Comparison of ENCODE assay signal across 21 cellular contexts in the genomic region with DNA sequence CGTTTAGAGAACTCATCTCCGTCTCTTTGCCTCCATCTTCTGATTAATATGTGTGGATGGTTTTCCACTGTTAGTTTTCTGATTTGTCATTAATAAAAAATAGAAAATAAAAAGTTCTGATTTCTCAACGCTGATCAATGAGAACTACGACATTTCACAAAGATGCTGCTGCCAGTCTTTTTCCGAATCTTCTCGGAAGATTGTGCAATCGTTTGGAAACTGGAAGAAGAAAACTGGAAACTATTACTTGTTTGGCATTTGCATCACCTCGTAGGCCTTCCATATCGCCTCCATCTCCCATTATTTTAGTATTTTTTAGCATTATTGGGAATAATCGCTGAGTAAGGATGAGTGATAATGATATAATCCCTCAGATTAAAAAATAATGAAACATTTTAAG.
DNase-seq lines count a peak whose midpoint lies in the region; ATAC-seq and TF ChIP-seq lines count a peak whose summit lies in the region.
"Had no signal": no experiment of that assay in that cellular context is flagged by ENCODE, and none has a peak within 500 bp of the region (broad histone marks: within the 10 kb centered on the region; RNA-seq: fewer than 3 reads in every experiment).

No MANE protein-coding gene starts in this region.

- H3K27me3 ChIP-seq in skeletal muscle tissue (ENCODE audit: control insufficient read depth in 3 of 3, insufficient read depth in 3 of 3, low read length in 3 of 3) = no peaks in the 10 kb centered on the region
- H3K27me3 ChIP-seq: Peyer's patch had no signal

- H3K9ac ChIP-seq in skeletal muscle tissue (ENCODE audit: low read depth in 1 of 3, low read length in 3 of 3) = no peak overlapping the region

- no peak overlapping the region for H3K4me3 Mint-ChIP-seq in T-helper 17 cell
- H3K4me3 Mint-ChIP-seq: CD4-positive, CD25-positive, alpha-beta regulatory T cell; H9; HFFc6 had no signal

- no peaks in the 10 kb centered on the region for H3K4me1 Mint-ChIP-seq in T-helper 17 cell

- H3K27me3 Mint-ChIP-seq in T-helper 17 cell = no peaks in the 10 kb centered on the region

- H3K27ac ChIP-seq in skeletal muscle tissue (ENCODE audit: low read depth, low read length) = peak overlapping the region; percentile 55
- H3K27ac ChIP-seq: A549 had no signal

- TF ChIP-seq CTCF in AG10803 (conservative IDR thresholded peaks at IDR 0.05; ENCODE audit: low read length) (no peak), fibroblast of mammary gland (conservative IDR thresholded peaks at IDR 0.05; ENCODE audit: control insufficient read depth, insufficient read depth, low read depth, low read length) (no peak)

- ATAC-seq in T-helper 17 cell = no peak
- ATAC-seq in GM18909 (IDR thresholded peaks at IDR 0.05; ENCODE audit: poor library complexity, unreplicated experiment) = no peak
- ATAC-seq: A549 had no signal

- DNase-seq in AG10803 (ENCODE audit: low read depth) (peak; percentile 44), T-helper 17 cell (no peak), fibroblast of mammary gland (ENCODE audit: low read depth) (peak; percentile 66), inferior parietal cortex (ENCODE audit: extremely low spot score) (no peak), globus pallidus (ENCODE audit: low spot score) (no peak)
- no peak for DNase-seq in activated CD4-positive, CD25-positive, alpha-beta regulatory T cell (lab: John Stamatoyannopoulos, UW)
- DNase-seq: CD4-positive, CD25-positive, alpha-beta regulatory T cell; DMS79 treated with DMSO at 0.1 percent for 48 hours; H9; HFFc6; Kasumi-1; NCI-H1694; NCI-H2081; NCI-H2171; NCI-H345; NCI-H524; NCI-H774 had no signal

- H3K4me1 ChIP-seq in skeletal muscle tissue (ENCODE audit: control insufficient read depth in 3 of 3, insufficient read depth in 3 of 3, low read length in 3 of 3) = peaks cover 11 to 22% (median 18%) of the 10 kb centered on the region in 3 donors
- H3K4me1 ChIP-seq: A549 had no signal

- peaks cover under 1% of the 10 kb centered on the region for H3K36me3 Mint-ChIP-seq in T-helper 17 cell (ENCODE audit: low read depth)
- H3K36me3 Mint-ChIP-seq: CD4-positive, CD25-positive, alpha-beta regulatory T cell had no signal

- H3K9me3 ChIP-seq in T-helper 17 cell (ENCODE audit: control insufficient read depth, low read length, poor library complexity, severe bottlenecking) (no peaks in the 10 kb centered on the region), skeletal muscle tissue (ENCODE audit: control insufficient read depth in 3 of 3, low read length in 3 of 3) (no peaks in the 10 kb centered on the region)
- H3K9me3 ChIP-seq: A549, Peyer's patch had no signal

- no peaks in the 10 kb centered on the region for H3K36me3 ChIP-seq in skeletal muscle tissue (ENCODE audit: control insufficient read depth in 3 of 3, insufficient read depth in 3 of 3, low read length in 3 of 3)
- H3K36me3 ChIP-seq: Peyer's patch had no signal

- H3K4me3 ChIP-seq in AG10803 (ENCODE audit: low read length) = no peak overlapping the region
- H3K4me3 ChIP-seq in fibroblast of mammary gland (ENCODE audit: control insufficient read depth, low read depth, low read length) = no peak overlapping the region
- H3K4me3 ChIP-seq in skeletal muscle tissue (ENCODE audit: low read length in 3 of 3) = no peak overlapping the region
- H3K4me3 ChIP-seq: A549, Peyer's patch had no signal

- H3K27ac Mint-ChIP-seq in T-helper 17 cell = peak overlapping the region; percentile 4
- H3K27ac Mint-ChIP-seq: H9, HFFc6 had no signal

Comparison
In these comparisons a context has a peak if more than half of its experiments do, and no peak if none do; other contexts are left out.
1. DNase-seq: peak in AG10803 (single experiment) and fibroblast of mammary gland (single experiment); none in T-helper 17 cell (0 of 3), inferior parietal cortex (single experiment), activated CD4-positive, CD25-positive, alpha-beta regulatory T cell (0 of 4) and globus pallidus (single experiment).